Comparison of ENCODE assay signal across 16 cellular contexts in genomic region chr19:58034476-58034790, GRCh38. TPM values are rescaled to one million over a fixed set of nuclear protein-coding genes. Genes with fewer than 3 reads are reported as not detected.
DNase-seq lines count a peak whose midpoint lies in the region; ATAC-seq, FAIRE-seq and TF ChIP-seq lines count a peak whose summit lies in the region.
"Had no signal": no experiment of that assay in that cellular context is flagged by ENCODE, and none has a peak within 500 bp of the region (broad histone marks: within the 10 kb centered on the region; RNA-seq: fewer than 3 reads in every experiment).

No MANE protein-coding gene starts in this region.

- H3K9ac ChIP-seq in ES-I3 (ENCODE audit: low read depth, low read length) (peak overlapping the region; percentile 42), astrocyte (ENCODE audit: low read length) (no peak overlapping the region)

- DNase-seq in astrocyte (ENCODE audit: low read depth) (no peak), skeletal muscle cell (ENCODE audit: low read depth) (no peak), NCI-H510A (lab: John Stamatoyannopoulos, UW) (no peak), adrenal gland (no peak)
- DNase-seq in activated naive CD4-positive, alpha-beta T cell treated with anti-CD3 and anti-CD28 coated beads, Interleukin-2, amount 50 U/mL, for 16 hours: no peak
- DNase-seq: gastrocnemius medialis, NCI-H187 treated with DMSO at 0.1 percent for 48 hours had no signal

- 3 to 13% (median 5%) methylated on average over 11 to 19 of the region's 19 CpGs for WGBS in adrenal gland, 4 donors

- H3K36me3 ChIP-seq in ES-I3 (ENCODE audit: insufficient read depth, low read length) (no peaks in the 10 kb centered on the region), astrocyte (ENCODE audit: insufficient read depth, low read length) (no peaks in the 10 kb centered on the region), adrenal gland (replicated peaks in 1 of 2) (no peaks in the 10 kb centered on the region)
- H3K36me3 ChIP-seq: gastrocnemius medialis had no signal

- TF ChIP-seq CTCF in astrocyte (IDR thresholded peaks at IDR 0.05; ENCODE audit: insufficient read depth, low read depth, low read length) (no peak), adrenal gland (IDR thresholded peaks at IDR 0.05) (no peak)

- H3K4me2 ChIP-seq in astrocyte (ENCODE audit: low read length): peak overlapping the region; percentile 57

- no peak overlapping the region for H2AFZ ChIP-seq in astrocyte (ENCODE audit: low read depth, low read length)

- ATAC-seq in HG02623 (IDR thresholded peaks at IDR 0.05; ENCODE audit: unreplicated experiment): no peak
- ATAC-seq: HepG2 had no signal

- no peaks in the 10 kb centered on the region for H3K79me2 ChIP-seq in astrocyte (ENCODE audit: insufficient read depth, low read length)

- H3K27me3 ChIP-seq in astrocyte (ENCODE audit: insufficient read depth, low read length) (no peaks in the 10 kb centered on the region), adrenal gland (no peaks in the 10 kb centered on the region)

- peaks cover 24% of the 10 kb centered on the region for H3K9me3 Mint-ChIP-seq in astrocyte (ENCODE audit: unreplicated experiment)

- H3K4me1 ChIP-seq in ES-I3 (ENCODE audit: insufficient read depth, low read length) (no peaks in the 10 kb centered on the region; the same call in 1 of the 2 replicates), astrocyte (ENCODE audit: insufficient read depth, low read length) (no peaks in the 10 kb centered on the region), adrenal gland (replicated peaks in 1 of 2) (no peaks in the 10 kb centered on the region)
- H3K4me1 ChIP-seq: gastrocnemius medialis had no signal

- H3K36me3 Mint-ChIP-seq in astrocyte (ENCODE audit: low read depth, unreplicated experiment): no peaks in the 10 kb centered on the region

- H3K27ac ChIP-seq in astrocyte (ENCODE audit: low read depth, low read length) (no peak overlapping the region), adrenal gland (no peak overlapping the region)
- H3K27ac ChIP-seq: gastrocnemius medialis had no signal

- intact Hi-C loops in adrenal gland (cut with DNase I): no loop called here

- H4K20me1 ChIP-seq in astrocyte (ENCODE audit: insufficient read depth, low read length): no peaks in the 10 kb centered on the region

- no peak overlapping the region for H3K4me3 ChIP-seq in astrocyte (ENCODE audit: insufficient read depth, low read depth, low read length)
- H3K4me3 ChIP-seq in iPS-18c (ENCODE audit: insufficient read depth, low read depth, low read length): peak overlapping the region; percentile 53
- peak overlapping the region; percentile 55 for H3K4me3 ChIP-seq in skeletal muscle cell (ENCODE audit: low read depth, low read length)
- peak overlapping the region in 1 of 4 donors; percentile 48 for H3K4me3 ChIP-seq in adrenal gland

- no peak overlapping the region for H3K4me3 Mint-ChIP-seq in astrocyte (ENCODE audit: unreplicated experiment)
- H3K4me3 Mint-ChIP-seq: activated CD8-positive, alpha-beta T cell treated with anti-CD3 and anti-CD28 coated beads for 36 hours; activated naive CD4-positive, alpha-beta T cell treated with anti-CD3 and anti-CD28 coated beads, Interleukin-2, amount 10 ng/mL, durations not matched to agents 7 days and 5 days; dendritic cell treated with granulocyte-macrophage colony-stimulating factor and Interleukin-4, amounts not matched to agents 40 ng/mL and 50 ng/mL, for 4 days had no signal

- no peak overlapping the region for H3K27ac Mint-ChIP-seq in astrocyte (ENCODE audit: unreplicated experiment)
- H3K27ac Mint-ChIP-seq: activated CD8-positive, alpha-beta T cell treated with anti-CD3 and anti-CD28 coated beads for 36 hours; dendritic cell treated with granulocyte-macrophage colony-stimulating factor and Interleukin-4, amounts not matched to agents 40 ng/mL and 50 ng/mL, for 4 days; T-cell had no signal

- H3K9me3 ChIP-seq in ES-I3 (ENCODE audit: control insufficient read depth, insufficient read depth, low read length): no peaks in the 10 kb centered on the region
- H3K9me3 ChIP-seq in astrocyte (ENCODE audit: insufficient read depth, low read depth, low read length): peaks cover 10% of the 10 kb centered on the region
- no peaks in the 10 kb centered on the region for H3K9me3 ChIP-seq in iPS-18c (ENCODE audit: control insufficient read depth, insufficient read depth, low read length)
- H3K9me3 ChIP-seq in adrenal gland (replicated peaks in 1 of 3): no peaks in the 10 kb centered on the region

- FAIRE-seq in astrocyte (lab: Jason Lieb, UNC): no peak
- FAIRE-seq: HepG2 had no signal

- no peak for TF ChIP-seq POLR2A in adrenal gland (IDR thresholded peaks at IDR 0.05)

- H3K4me1 Mint-ChIP-seq in astrocyte (ENCODE audit: low read depth, unreplicated experiment): no peaks in the 10 kb centered on the region
- H3K4me1 Mint-ChIP-seq: activated naive CD4-positive, alpha-beta T cell treated with anti-CD3 and anti-CD28 coated beads, Interleukin-2, amount 10 ng/mL, durations not matched to agents 7 days and 5 days had no signal

- H3K27me3 Mint-ChIP-seq in astrocyte (ENCODE audit: low read depth, unreplicated experiment): no peaks in the 10 kb centered on the region

RNA-seq across cellular contexts. Expression of gene ZSCAN1, which starts 0.6 kb away (rescaled TPM):
- not detected in 2 replicates for total RNA-seq in astrocyte
- 1 to 10 TPM in 1 of 8 donors, under 1 TPM in 2, not detected in 5; 0.25 to 1.8 (median 0.74) TPM for total RNA-seq in adrenal gland
- 1 to 10 TPM in 2 of 3 donors, under 1 TPM in 1; 0.13 to 4.3 (median 1.8) TPM for polyA plus RNA-seq in adrenal gland
- total RNA-seq: activated CD8-positive, alpha-beta T cell treated with anti-CD3 and anti-CD28 coated beads for 36 hours; gastrocnemius medialis; HepG2; skeletal muscle tissue; T-cell had no signal
- polyA plus RNA-seq: HepG2 had no signal

RNA-seq across cellular contexts. Expression of gene ZNF135, which starts 24.6 kb away (rescaled TPM):
- total RNA-seq in astrocyte (1.5 and 1.7 TPM in 2 replicates), adrenal gland (1 to 10 TPM; 1.2 to 6.5 (median 3.5) TPM)
- 10 to 100 TPM in 1 of 3 donors, 1 to 10 TPM in 2; 5.4 to 15.1 (median 6.9) TPM for polyA plus RNA-seq in adrenal gland
- total RNA-seq: HepG2 had no signal
- polyA plus RNA-seq: HepG2 had no signal

RNA-seq across cellular contexts. Expression of gene ZNF606, which starts 31.8 kb away (rescaled TPM):
- 13.5 and 14.3 TPM in 2 replicates for total RNA-seq in astrocyte
- total RNA-seq in adrenal gland: 10 to 100 TPM; 10.9 to 27.1 (median 18.8) TPM
- 10 to 100 TPM in 1 of 3 donors, 1 to 10 TPM in 2; 5.9 to 13.3 (median 8.8) TPM for polyA plus RNA-seq in adrenal gland
